28 cellular contexts compared by ENCODE assay signal in the genomic region with DNA sequence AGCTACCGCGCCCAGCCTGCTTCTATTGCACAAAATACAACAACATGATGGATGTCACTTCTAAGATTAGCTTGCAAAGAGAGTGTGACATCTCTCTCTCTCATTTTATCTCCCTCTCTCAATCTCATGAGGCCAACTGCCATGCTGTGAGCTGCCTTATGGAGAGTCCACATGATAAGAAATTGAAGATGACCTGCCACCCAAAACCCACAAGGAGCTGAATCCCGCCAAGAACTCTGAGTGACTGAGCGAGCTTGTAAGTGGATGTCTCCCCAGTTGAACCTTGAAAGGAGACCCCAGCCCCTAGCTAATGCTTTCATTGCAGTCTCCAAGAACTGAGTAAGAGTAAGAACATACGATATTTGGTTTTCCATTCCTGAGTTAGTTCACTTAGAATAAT.
"Had no signal": no experiment of that assay in that cellular context is flagged by ENCODE, and none has a peak within 500 bp of the region (broad histone marks: within the 10 kb centered on the region; RNA-seq: fewer than 3 reads in every experiment).

No MANE protein-coding gene starts in this region.

- H3K36me3 ChIP-seq: stomach, suprapubic skin, thoracic aorta, thyroid gland, tibial artery, tibial nerve, transverse colon, upper lobe of left lung, upper lobe of right lung, uterus, vagina had no signal

- H3K4me3 Mint-ChIP-seq: stimulated activated effector memory CD8-positive, alpha-beta T cell treated with anti-CD3 and anti-CD28 coated beads, Interleukin-12 subunit alpha, Interleukin-12 subunit beta, amount 100 ng/mL, for 72 hours; stimulated activated memory B cell treated with anti-CD40 and anti-IgM and Interleukin-4, amounts not matched to agents 10 μg/mL and 1 μg/mL and 100 μg/mL, for 72 hours; stimulated activated naive B cell treated with anti-CD40 and anti-IgM and Interleukin-4, amounts not matched to agents 10 μg/mL and 1 μg/mL and 100 μg/mL, for 72 hours; stimulated activated naive CD8-positive, alpha-beta T cell treated with anti-CD3 and anti-CD28 coated beads, Interleukin-15, amount 100 ng/mL, for 72 hours; stimulated activated naive CD8-positive, alpha-beta T cell treated with anti-CD3 and anti-CD28 coated beads, Interleukin-15, Interleukin-2, amounts not matched to agents 100 ng/mL and 50 ng/mL, for 24 hours; type B pancreatic cell had no signal

- H3K9me3 Mint-ChIP-seq: type B pancreatic cell had no signal

- H3K4me1 ChIP-seq: stomach, suprapubic skin, testis, thyroid gland, tibial artery, tibial nerve, transverse colon, upper lobe of left lung, upper lobe of right lung, uterus, vagina had no signal

- H3K36me3 Mint-ChIP-seq: stimulated activated effector memory CD8-positive, alpha-beta T cell treated with anti-CD3 and anti-CD28 coated beads, Interleukin-12 subunit alpha, Interleukin-12 subunit beta, amount 100 ng/mL, for 72 hours; stimulated activated memory B cell treated with anti-CD40 and anti-IgM and Interleukin-4, amounts not matched to agents 10 μg/mL and 1 μg/mL and 100 μg/mL, for 72 hours; stimulated activated naive B cell treated with anti-CD40 and anti-IgM and Interleukin-4, amounts not matched to agents 10 μg/mL and 1 μg/mL and 100 μg/mL, for 72 hours; type B pancreatic cell had no signal

- DNase-seq: stimulated activated CD4-positive, alpha-beta T cell treated with anti-CD3 and anti-CD28 coated beads, Interleukin-2, amount 100 ng/mL, for 48 hours; stimulated activated CD4-positive, alpha-beta T cell treated with anti-CD3 and anti-CD28 coated beads, Interleukin-4, amount 100 ng/mL, for 1 hour; stimulated activated CD4-positive, alpha-beta T cell treated with anti-CD3 and anti-CD28 coated beads, Interleukin-4, amount 100 ng/mL, for 24 hours; stimulated activated CD4-positive, alpha-beta T cell treated with anti-CD3 and anti-CD28 coated beads, Interleukin-4, amount 100 ng/mL, for 4 hours; stimulated activated CD8-positive, alpha-beta memory T cell treated with anti-CD3 and anti-CD28 coated beads, Interleukin-4, amount 100 ng/mL, for 48 hours; stimulated activated naive B cell treated with anti-CD40 and anti-IgM and Interleukin-4, amounts not matched to agents 10 μg/mL and 1 μg/mL and 100 μg/mL, for 72 hours; stimulated activated naive CD4-positive, alpha-beta T cell; stimulated activated naive CD4-positive, alpha-beta T cell treated with Interleukin-2 at 50 U/mL for 16 hours; stimulated activated naive CD8-positive, alpha-beta T cell treated with anti-CD3 and anti-CD28 coated beads, Interleukin-15, amount 100 ng/mL, for 72 hours; stimulated activated naive CD8-positive, alpha-beta T cell treated with anti-CD3 and anti-CD28 coated beads, Interleukin-15, Interleukin-2, amounts not matched to agents 100 U/mL and 50 U/mL, for 24 hours; stomach; substantia nigra; testis; thyroid gland; tibial artery; transverse colon; trophoblast cell; upper lobe of left lung; upper lobe of right lung; uterus had no signal

- H3K4me3 ChIP-seq: stomach, suprapubic skin, testis, thoracic aorta, thyroid gland, tibial artery, tibial nerve, transverse colon, upper lobe of left lung, upper lobe of right lung, uterus, vagina had no signal

- H3K27me3 Mint-ChIP-seq: stimulated activated memory B cell treated with anti-CD40 and anti-IgM and Interleukin-4, amounts not matched to agents 10 μg/mL and 1 μg/mL and 100 μg/mL, for 72 hours; stimulated activated naive B cell treated with anti-CD40 and anti-IgM and Interleukin-4, amounts not matched to agents 10 μg/mL and 1 μg/mL and 100 μg/mL, for 72 hours; stimulated activated naive CD8-positive, alpha-beta T cell treated with anti-CD3 and anti-CD28 coated beads, Interleukin-15, amount 100 ng/mL, for 72 hours; stimulated activated naive CD8-positive, alpha-beta T cell treated with anti-CD3 and anti-CD28 coated beads, Interleukin-15, Interleukin-2, amounts not matched to agents 100 ng/mL and 50 ng/mL, for 24 hours had no signal

- H3K27ac ChIP-seq: stomach, suprapubic skin, testis, thoracic aorta, thyroid gland, tibial artery, tibial nerve, transverse colon, upper lobe of left lung, upper lobe of right lung, uterus, vagina had no signal

- H3K27ac Mint-ChIP-seq: stimulated activated effector memory CD8-positive, alpha-beta T cell treated with anti-CD3 and anti-CD28 coated beads, Interleukin-12 subunit alpha, Interleukin-12 subunit beta, amount 100 ng/mL, for 72 hours; stimulated activated memory B cell treated with anti-CD40 and anti-IgM and Interleukin-4, amounts not matched to agents 10 μg/mL and 1 μg/mL and 100 μg/mL, for 72 hours; stimulated activated naive B cell treated with anti-CD40 and anti-IgM and Interleukin-4, amounts not matched to agents 10 μg/mL and 1 μg/mL and 100 μg/mL, for 72 hours; stimulated activated naive CD8-positive, alpha-beta T cell treated with anti-CD3 and anti-CD28 coated beads, Interleukin-15, amount 100 ng/mL, for 72 hours; stimulated activated naive CD8-positive, alpha-beta T cell treated with anti-CD3 and anti-CD28 coated beads, Interleukin-15, Interleukin-2, amounts not matched to agents 100 ng/mL and 50 ng/mL, for 24 hours; type B pancreatic cell had no signal

- H3K27me3 ChIP-seq: stomach, suprapubic skin, testis, thyroid gland, tibial artery, tibial nerve, transverse colon, upper lobe of right lung, uterus, vagina had no signal

- H3K4me1 Mint-ChIP-seq: stimulated activated effector memory CD8-positive, alpha-beta T cell treated with anti-CD3 and anti-CD28 coated beads, Interleukin-12 subunit alpha, Interleukin-12 subunit beta, amount 100 ng/mL, for 72 hours; stimulated activated memory B cell treated with anti-CD40 and anti-IgM and Interleukin-4, amounts not matched to agents 10 μg/mL and 1 μg/mL and 100 μg/mL, for 72 hours; stimulated activated naive B cell treated with anti-CD40 and anti-IgM and Interleukin-4, amounts not matched to agents 10 μg/mL and 1 μg/mL and 100 μg/mL, for 72 hours; stimulated activated naive CD8-positive, alpha-beta T cell treated with anti-CD3 and anti-CD28 coated beads, Interleukin-15, amount 100 ng/mL, for 72 hours had no signal

- H3K9me3 ChIP-seq: stomach, suprapubic skin, testis, thoracic aorta, thyroid gland, tibial artery, tibial nerve, transverse colon, upper lobe of left lung, upper lobe of right lung, uterus, vagina had no signal
